1 cellular context compared by ENCODE assay signal in the genomic region with DNA sequence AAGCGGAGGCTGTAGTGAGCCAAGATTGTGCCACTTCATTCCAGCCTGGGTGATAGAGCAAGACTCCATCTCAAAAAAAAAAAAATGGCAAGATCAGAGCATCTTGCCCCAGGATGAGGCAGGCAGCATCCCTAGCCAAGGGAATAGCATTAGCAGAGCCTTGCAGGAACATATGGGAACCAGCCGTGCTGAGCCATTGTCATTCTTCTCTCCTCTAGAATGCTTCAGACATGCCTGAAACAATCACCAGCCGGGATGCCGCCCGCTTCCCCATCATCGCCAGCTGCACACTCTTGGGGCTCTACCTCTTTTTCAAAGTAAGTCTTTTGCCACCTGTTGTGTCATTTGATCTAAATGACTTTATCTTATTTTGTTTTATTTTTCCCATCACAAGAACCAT.
TF ChIP-seq lines count a peak whose summit lies in the region.

No MANE protein-coding gene starts in this region.

TF ChIP-seq in WTC11, 78 proteins besides CTCF, POLR2A, EP300 and RAD21 (continued from another document):
- TF ChIP-seq NFYB (CRISPR knock-in tag; conservative IDR thresholded peaks at IDR 0.05; ENCODE audit: low read depth) = no peak
- TF ChIP-seq AR (CRISPR knock-in tag; IDR thresholded peaks at IDR 0.05) = no peak
- no peak for TF ChIP-seq NR1H2 (CRISPR knock-in tag; IDR thresholded peaks at IDR 0.05)
- TF ChIP-seq NFATC4 (CRISPR knock-in tag; IDR thresholded peaks at IDR 0.05) = no peak
